ENCODE assay signal across 36 cellular contexts in the genomic region with DNA sequence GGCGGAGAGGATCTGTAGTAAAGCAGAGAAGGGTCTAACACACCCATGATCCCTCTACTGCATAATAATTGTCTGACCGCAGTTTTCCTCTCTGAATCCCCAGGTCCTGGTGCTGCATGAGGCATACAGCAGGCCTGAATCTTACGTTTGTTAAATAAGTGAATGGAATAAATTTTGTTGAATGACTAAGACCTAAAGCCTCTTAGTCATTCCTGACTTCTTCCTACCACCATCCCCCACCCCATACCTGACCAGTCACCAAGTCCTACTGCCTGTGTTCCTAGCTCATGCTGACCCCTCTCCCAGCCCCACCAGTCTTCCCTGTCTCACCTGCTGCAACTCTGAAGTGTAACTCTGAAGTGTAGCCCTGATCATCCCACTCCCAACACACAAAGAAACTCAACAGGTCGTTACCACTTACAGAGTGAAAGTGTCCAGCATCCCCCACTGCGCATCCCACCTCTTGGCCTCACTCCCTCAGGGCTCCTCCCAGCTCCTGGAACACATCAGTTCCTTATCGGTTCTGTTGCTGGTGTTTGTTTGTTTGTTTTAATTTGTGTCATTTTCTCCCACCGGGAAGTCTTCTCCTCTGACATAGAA. TPM values are rescaled to one million over a fixed set of nuclear protein-coding genes. Genes with fewer than 3 reads are reported as not detected.
"Had no signal": no experiment of that assay in that cellular context is flagged by ENCODE, and none has a peak within 500 bp of the region (broad histone marks: within the 10 kb centered on the region; RNA-seq: fewer than 3 reads in every experiment).

No MANE protein-coding gene starts in this region.

- H3K36me3 Mint-ChIP-seq: activated naive CD8-positive, alpha-beta T cell treated with anti-CD3 and anti-CD28 coated beads for 36 hours; memory B cell; stimulated activated naive B cell treated with anti-CD40 and anti-IgM and Interleukin-4, amounts not matched to agents 10 μg/mL and 1 μg/mL and 100 μg/mL, for 72 hours had no signal

- H3K4me1 ChIP-seq: adrenal gland, body of pancreas, colonic mucosa, parathyroid adenoma, psoas muscle, stomach, thyroid gland had no signal

- H3K9ac ChIP-seq: parathyroid adenoma had no signal

- H3K79me2 ChIP-seq: parathyroid adenoma had no signal

- H3K27me3 Mint-ChIP-seq: activated naive CD8-positive, alpha-beta T cell treated with anti-CD3 and anti-CD28 coated beads for 36 hours had no signal

- H3K4me1 Mint-ChIP-seq: activated naive CD8-positive, alpha-beta T cell treated with anti-CD3 and anti-CD28 coated beads for 36 hours; memory B cell; stimulated activated naive B cell treated with anti-CD40 and anti-IgM and Interleukin-4, amounts not matched to agents 10 μg/mL and 1 μg/mL and 100 μg/mL, for 72 hours; T-helper 17 cell had no signal

- ATAC-seq: activated CD4-positive, CD25-positive, alpha-beta regulatory T cell treated with anti-CD3 and anti-CD28 coated beads, Interleukin-2, amount 50 U/mL, for 24 hours; body of pancreas; psoas muscle; stimulated activated naive B cell treated with anti-CD40 and anti-IgM and Interleukin-4, amounts not matched to agents 10 μg/mL and 1 μg/mL and 100 μg/mL, for 72 hours; T-helper 17 cell; upper lobe of right lung had no signal

- H3K9me3 Mint-ChIP-seq: activated naive CD4-positive, alpha-beta T cell treated with anti-CD3 and anti-CD28 coated beads for 36 hours; activated naive CD8-positive, alpha-beta T cell treated with anti-CD3 and anti-CD28 coated beads for 36 hours; activated T-helper 1 cell treated with anti-CD3 and anti-CD28 coated beads, Interleukin-12 subunit alpha, Interleukin-12 subunit beta, Interleukin-2, Interleukin-4 antibody, amounts not matched to agents 30 ng/mL and 10 ng/mL and 1 ng/mL, durations not matched to agents 14 hours and 24 hours and 36 hours; memory B cell; nephron; stimulated activated naive B cell treated with anti-CD40 and anti-IgM and Interleukin-4, amounts not matched to agents 10 μg/mL and 1 μg/mL and 100 μg/mL, for 72 hours had no signal

- H3K27me3 ChIP-seq: adrenal gland, body of pancreas, cardiac muscle cell, colonic mucosa, right atrium auricular region, thyroid gland, upper lobe of right lung had no signal

- H3K4me3 Mint-ChIP-seq: activated naive CD4-positive, alpha-beta T cell treated with anti-CD3 and anti-CD28 coated beads for 36 hours; activated naive CD8-positive, alpha-beta T cell treated with anti-CD3 and anti-CD28 coated beads for 36 hours; activated T-helper 1 cell treated with anti-CD3 and anti-CD28 coated beads, Interleukin-12 subunit alpha, Interleukin-12 subunit beta, Interleukin-2, Interleukin-4 antibody, amounts not matched to agents 30 ng/mL and 10 ng/mL and 1 ng/mL, durations not matched to agents 14 hours and 24 hours and 36 hours; memory B cell; nephron; stimulated activated naive B cell treated with anti-CD40 and anti-IgM and Interleukin-4, amounts not matched to agents 10 μg/mL and 1 μg/mL and 100 μg/mL, for 72 hours; T-helper 17 cell had no signal

- H3K9me3 ChIP-seq: adrenal gland, body of pancreas, colonic mucosa, psoas muscle, right atrium auricular region, stomach, thyroid gland, upper lobe of right lung had no signal

- H3K36me3 ChIP-seq: adrenal gland, cardiac muscle cell, colonic mucosa, right atrium auricular region, stomach, thyroid gland, upper lobe of right lung, WERI-Rb-1 had no signal

- DNase-seq: activated CD4-positive, alpha-beta T cell treated with anti-CD3 and anti-CD28 coated beads for 48 hours; activated CD4-positive, alpha-beta T cell treated with anti-CD3 and anti-CD28 coated beads, Interleukin-2, amount 50 U/mL, for 48 hours; activated CD8-positive, alpha-beta memory T cell treated with anti-CD3 and anti-CD28 coated beads, Interleukin-2, amount 50 U/mL, for 4 hours; activated effector memory CD4-positive, alpha-beta T cell treated with anti-CD3 and anti-CD28 coated beads, Interleukin-2, amount 50 U/mL, for 16 hours; activated naive CD4-positive, alpha-beta T cell treated with anti-CD3 and anti-CD28 coated beads for 36 hours; activated naive CD8-positive, alpha-beta T cell treated with anti-CD3 and anti-CD28 coated beads for 36 hours; activated T-cell treated with anti-CD3 and anti-CD28 coated beads, Interleukin-2, amount 50 U/mL, for 1 hour; adrenal gland; aorta; body of pancreas; cerebellar nuclear complex; colonic mucosa; effector memory CD4-positive, alpha-beta T cell; erythroblast; hippocampal formation; kidney; nucleus accumbens; psoas muscle; stimulated activated CD4-positive, alpha-beta T cell treated with anti-CD3 and anti-CD28 coated beads, Interleukin-15, amount 100 ng/mL, for 24 hours; stimulated activated CD4-positive, alpha-beta T cell treated with anti-CD3 and anti-CD28 coated beads, Interleukin-2, amount 100 ng/mL, for 24 hours; stimulated activated naive B cell treated with anti-CD40 and anti-IgM and Interleukin-4, amounts not matched to agents 10 μg/mL and 1 μg/mL and 100 μg/mL, for 72 hours; stomach; T-helper 17 cell; T1000; thyroid gland; upper lobe of right lung; WERI-Rb-1 had no signal

- H3K27ac ChIP-seq: adrenal gland, body of pancreas, cardiac muscle cell, colonic mucosa, parathyroid adenoma, psoas muscle, stomach, thyroid gland, upper lobe of right lung, WERI-Rb-1 had no signal

- H3K27ac Mint-ChIP-seq: activated naive CD4-positive, alpha-beta T cell treated with anti-CD3 and anti-CD28 coated beads for 36 hours; activated naive CD8-positive, alpha-beta T cell treated with anti-CD3 and anti-CD28 coated beads for 36 hours; activated T-helper 1 cell treated with anti-CD3 and anti-CD28 coated beads, Interleukin-12 subunit alpha, Interleukin-12 subunit beta, Interleukin-2, Interleukin-4 antibody, amounts not matched to agents 30 ng/mL and 10 ng/mL and 1 ng/mL, durations not matched to agents 14 hours and 24 hours and 36 hours; nephron; stimulated activated naive B cell treated with anti-CD40 and anti-IgM and Interleukin-4, amounts not matched to agents 10 μg/mL and 1 μg/mL and 100 μg/mL, for 72 hours; T-helper 17 cell had no signal

- H2AFZ ChIP-seq: parathyroid adenoma had no signal

- H3K4me3 ChIP-seq: adrenal gland, body of pancreas, cardiac muscle cell, colonic mucosa, psoas muscle, right atrium auricular region, stomach, thyroid gland, upper lobe of right lung had no signal

RNA-seq across cellular contexts. Expression of a gene that starts 9.7 kb away (rescaled TPM):
- total RNA-seq: activated CD8-positive, alpha-beta memory T cell treated with anti-CD3 and anti-CD28 coated beads for 36 hours; activated naive CD4-positive, alpha-beta T cell treated with anti-CD3 and anti-CD28 coated beads for 36 hours; activated naive CD8-positive, alpha-beta T cell treated with anti-CD3 and anti-CD28 coated beads for 36 hours; activated T-helper 1 cell treated with anti-CD3 and anti-CD28 coated beads, Interleukin-12 subunit alpha, Interleukin-12 subunit beta, Interleukin-2, Interleukin-4 antibody, amounts not matched to agents 30 ng/mL and 10 ng/mL and 1 ng/mL, durations not matched to agents 14 hours and 24 hours and 36 hours; fibroblast of lung; T-helper 17 cell had no signal
